ENCODE assay signal across 8 cellular contexts in the genomic region with DNA sequence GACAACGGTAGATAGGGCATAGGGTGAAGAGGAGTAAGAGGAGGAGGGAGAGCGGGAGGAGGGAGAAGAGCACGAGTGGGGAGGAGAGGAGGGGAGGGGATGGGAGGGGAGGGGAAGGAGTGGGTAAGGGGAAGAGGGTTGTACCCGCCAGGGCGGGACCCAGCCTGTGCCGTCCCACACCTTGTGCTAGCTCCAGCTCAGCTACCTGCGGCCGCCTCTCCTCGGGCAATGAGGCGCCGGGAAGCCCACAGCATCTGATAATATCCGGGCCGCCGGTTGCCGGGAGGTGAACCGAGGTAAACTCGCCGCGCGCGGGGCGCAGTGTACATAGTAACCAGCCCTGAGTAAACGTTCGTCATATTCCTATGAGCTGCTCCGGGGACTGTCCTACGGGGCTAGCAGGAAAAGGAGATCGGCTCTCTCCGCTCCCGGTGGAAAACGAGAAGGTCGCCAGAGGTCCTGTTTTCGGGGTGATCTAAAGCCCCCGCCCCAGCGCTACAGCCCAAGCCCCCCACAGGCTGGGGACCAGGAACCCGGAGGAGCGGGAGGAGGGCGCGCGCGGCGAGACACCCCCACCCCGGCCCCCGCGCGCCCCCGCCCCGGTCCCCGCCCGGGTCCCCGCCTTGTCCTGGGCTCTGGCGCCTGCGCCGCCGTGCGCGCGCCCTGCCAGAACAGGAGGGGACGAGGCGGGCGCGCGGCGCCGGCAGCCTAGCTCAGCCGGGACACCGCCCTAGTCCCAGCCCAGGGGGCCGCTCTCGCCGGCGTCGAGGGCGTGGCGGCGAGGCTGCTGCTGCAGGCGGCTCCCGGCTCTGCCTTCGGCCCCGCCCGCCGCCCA.
DNase-seq lines count a peak whose midpoint lies in the region; ATAC-seq and TF ChIP-seq lines count a peak whose summit lies in the region.

RCAN3 (plus strand) TSS at position 669 of the 835 bp plus-strand sequence. CDS start 11,537 bp downstream, outside the sequence.

- H3K27ac ChIP-seq in DOHH2 (ENCODE audit: low read depth, low read length) (peak within 1 kb of the TSS; percentile 65), caudate nucleus (ENCODE audit: low read depth, low read length) (no peak within 1 kb of the TSS)

- H4K20me1 ChIP-seq in DOHH2 (ENCODE audit: control insufficient read depth, insufficient read depth, low read depth, low read length) = no peaks in the 10 kb centered on the region

- peak; percentile 93 for DNase-seq in NCI-H345 (lab: John Stamatoyannopoulos, UW)
- peak; percentile 72 for DNase-seq in activated CD4-positive, CD25-positive, alpha-beta regulatory T cell treated with anti-CD3 and anti-CD28 coated beads, Interleukin-2, amount 50 U/mL, for 16 hours (ENCODE audit: low read depth, low spot score)
- peak in 54 of 61 donors; percentile 21 to 83 (median 64) for DNase-seq in caudate nucleus (lab: John Stamatoyannopoulos, UW)
- peak; percentile 63 for DNase-seq in inferior parietal cortex (ENCODE audit: extremely low spot score)
- DNase-seq in smooth muscle cell of the brain vasculature (ENCODE audit: low read depth, low spot score) = peak; percentile 54

- H3K9me2 ChIP-seq in DOHH2 (replicated peaks; ENCODE audit: control insufficient read depth, low read length) = no peaks in the 10 kb centered on the region

- peaks cover 3% of the 10 kb centered on the region; the same call in 1 of the 2 replicates for H3K36me3 ChIP-seq in DOHH2 (ENCODE audit: control insufficient read depth, low read length)

- peaks cover 29% of the 10 kb centered on the region for H3K79me2 ChIP-seq in DOHH2 (ENCODE audit: control insufficient read depth, low read length)

- H3K4me2 ChIP-seq in DOHH2 (ENCODE audit: low read length) = peak within 1 kb of the TSS; percentile 88

- peaks cover 50% of the 10 kb centered on the region for H3K4me1 ChIP-seq in DOHH2 (ENCODE audit: control insufficient read depth, low read length)

- H3K27me3 ChIP-seq in DOHH2 (ENCODE audit: control insufficient read depth, low read length) = no peaks in the 10 kb centered on the region

- H3K9me3 ChIP-seq in DOHH2 (ENCODE audit: control insufficient read depth, insufficient read depth, low read length) = no peaks in the 10 kb centered on the region

- peaks cover 5% of the 10 kb centered on the region; the same call in 1 of the 2 replicates for H3F3A ChIP-seq in DOHH2 (ENCODE audit: control insufficient read depth, insufficient read depth)

- peak within 1 kb of the TSS; percentile 80 for H3K4me3 ChIP-seq in DOHH2 (ENCODE audit: low read length)

- no peak for TF ChIP-seq CTCF in DOHH2 (IDR thresholded peaks at IDR 0.05; ENCODE audit: low read depth, low read length, poor library complexity, severe bottlenecking)

- peak; percentile 81 for ATAC-seq in HG03103 (IDR thresholded peaks at IDR 0.05; ENCODE audit: low read depth, unreplicated experiment)
- ATAC-seq in GM21526 (IDR thresholded peaks at IDR 0.05; ENCODE audit: low FRiP score, unreplicated experiment) = no peak
